ENCODE assay signal across 8 cellular contexts in genomic region chr14:77212933-77213656, GRCh38. TPM values are rescaled to one million over a fixed set of nuclear protein-coding genes. Genes with fewer than 3 reads are reported as not detected.
DNase-seq lines count a peak whose midpoint lies in the region; ATAC-seq and TF ChIP-seq lines count a peak whose summit lies in the region.

No MANE protein-coding gene starts in this region.

- H3K36me3 ChIP-seq in right atrium auricular region, result no peaks in the 10 kb centered on the region

- no peaks in the 10 kb centered on the region for H3K9me3 ChIP-seq in right atrium auricular region

- H3K27ac ChIP-seq in right atrium auricular region, result no peak overlapping the region

- peaks cover 25% of the 10 kb centered on the region for H3K27me3 Mint-ChIP-seq in activated T-helper 17 cell treated with anti-CD3 and anti-CD28 coated beads, Interleukin-2, amount 50 U/mL, for 72 hours
- H3K27me3 Mint-ChIP-seq in stimulated activated memory B cell treated with anti-CD40 and anti-IgM and Interleukin-4, amounts not matched to agents 10 μg/mL and 1 μg/mL and 100 μg/mL, for 72 hours, result peaks cover 35% of the 10 kb centered on the region

- H3K36me3 Mint-ChIP-seq in activated T-helper 17 cell treated with anti-CD3 and anti-CD28 coated beads, Interleukin-2, amount 50 U/mL, for 72 hours (ENCODE audit: low read depth), result no peaks in the 10 kb centered on the region
- H3K36me3 Mint-ChIP-seq in stimulated activated memory B cell treated with anti-CD40 and anti-IgM and Interleukin-4, amounts not matched to agents 10 μg/mL and 1 μg/mL and 100 μg/mL, for 72 hours, result no peaks in the 10 kb centered on the region

- TF ChIP-seq CTCF in right atrium auricular region (IDR thresholded peaks at IDR 0.05), result peak in 1 of 2 donors; percentile 49

- H3K9me3 Mint-ChIP-seq in activated T-helper 17 cell treated with anti-CD3 and anti-CD28 coated beads, Interleukin-2, amount 50 U/mL, for 72 hours, result no peaks in the 10 kb centered on the region
- no peaks in the 10 kb centered on the region for H3K9me3 Mint-ChIP-seq in stimulated activated memory B cell treated with anti-CD40 and anti-IgM and Interleukin-4, amounts not matched to agents 10 μg/mL and 1 μg/mL and 100 μg/mL, for 72 hours

- H3K4me3 ChIP-seq in right atrium auricular region, result no peak overlapping the region

- ATAC-seq in Right ventricle myocardium superior (ENCODE audit: poor library complexity) (peak; percentile 57), HG03064 (IDR thresholded peaks at IDR 0.05; ENCODE audit: low read depth, unreplicated experiment) (peak; percentile 87)
- ATAC-seq in activated T-helper 17 cell treated with anti-CD3 and anti-CD28 coated beads, Interleukin-2, amount 50 U/mL, for 72 hours (replicated peaks), result peak; percentile 53
- ATAC-seq in stimulated activated memory B cell treated with anti-CD40 and anti-IgM and Interleukin-4, amounts not matched to agents 10 μg/mL and 1 μg/mL and 100 μg/mL, for 72 hours, result peak; percentile 57

- intact Hi-C loops in Right ventricle myocardium superior (cut with DNase I), result no loop called here

- H3K27me3 ChIP-seq in right atrium auricular region, result no peaks in the 10 kb centered on the region

- H3K4me1 Mint-ChIP-seq in activated T-helper 17 cell treated with anti-CD3 and anti-CD28 coated beads, Interleukin-2, amount 50 U/mL, for 72 hours, result no peaks in the 10 kb centered on the region
- peaks cover 11% of the 10 kb centered on the region for H3K4me1 Mint-ChIP-seq in stimulated activated memory B cell treated with anti-CD40 and anti-IgM and Interleukin-4, amounts not matched to agents 10 μg/mL and 1 μg/mL and 100 μg/mL, for 72 hours

- no peak overlapping the region for H3K4me3 Mint-ChIP-seq in activated T-helper 17 cell treated with anti-CD3 and anti-CD28 coated beads, Interleukin-2, amount 50 U/mL, for 72 hours
- no peak overlapping the region for H3K4me3 Mint-ChIP-seq in stimulated activated memory B cell treated with anti-CD40 and anti-IgM and Interleukin-4, amounts not matched to agents 10 μg/mL and 1 μg/mL and 100 μg/mL, for 72 hours

- no peak overlapping the region for H3K27ac Mint-ChIP-seq in activated T-helper 17 cell treated with anti-CD3 and anti-CD28 coated beads, Interleukin-2, amount 50 U/mL, for 72 hours
- no peak overlapping the region for H3K27ac Mint-ChIP-seq in stimulated activated memory B cell treated with anti-CD40 and anti-IgM and Interleukin-4, amounts not matched to agents 10 μg/mL and 1 μg/mL and 100 μg/mL, for 72 hours

- H3K4me1 ChIP-seq in right atrium auricular region, result no peaks in the 10 kb centered on the region

- no peak for DNase-seq in Right ventricle myocardium superior
- DNase-seq in right atrium auricular region (ENCODE audit: low spot score), result no peak
- peak; percentile 14 for DNase-seq in NCI-H2227 treated with DMSO at 0.1 percent for 48 hours (lab: John Stamatoyannopoulos, UW)
- DNase-seq in islet precursor cell, result peak; percentile 91
- DNase-seq in middle frontal gyrus (ENCODE audit: extremely low spot score, low spot score), result no peak

RNA-seq across cellular contexts. Expression of gene TMEM63C, which starts 31.5 kb away (rescaled TPM):
- 2.9 TPM for total RNA-seq in Right ventricle myocardium superior
- total RNA-seq in right atrium auricular region, result under 1 TPM in 1 of 2 donors, not detected in 1; 0.04 TPM
- total RNA-seq in activated T-helper 17 cell treated with anti-CD3 and anti-CD28 coated beads, Interleukin-2, amount 50 U/mL, for 72 hours, result under 1 TPM; 0.04 to 0.64 TPM

RNA-seq across cellular contexts. Expression of gene NGB, which starts 57.9 kb away (rescaled TPM):
- total RNA-seq in Right ventricle myocardium superior, result not detected
- total RNA-seq in right atrium auricular region, result not detected
- total RNA-seq in activated T-helper 17 cell treated with anti-CD3 and anti-CD28 coated beads, Interleukin-2, amount 50 U/mL, for 72 hours, result not detected

Comparison
In these comparisons a context has a peak if more than half of its experiments do, and no peak if none do; other contexts are left out.
1. DNase-seq: peak in NCI-H2227 treated with DMSO at 0.1 percent for 48 hours (single experiment) and islet precursor cell (single experiment); none in Right ventricle myocardium superior (single experiment), right atrium auricular region (single experiment) and middle frontal gyrus (single experiment).
2. Peak in every context shown above with its lines, with median percentiles within 50 percentile points of each other: ATAC-seq.